In the genomic region with DNA sequence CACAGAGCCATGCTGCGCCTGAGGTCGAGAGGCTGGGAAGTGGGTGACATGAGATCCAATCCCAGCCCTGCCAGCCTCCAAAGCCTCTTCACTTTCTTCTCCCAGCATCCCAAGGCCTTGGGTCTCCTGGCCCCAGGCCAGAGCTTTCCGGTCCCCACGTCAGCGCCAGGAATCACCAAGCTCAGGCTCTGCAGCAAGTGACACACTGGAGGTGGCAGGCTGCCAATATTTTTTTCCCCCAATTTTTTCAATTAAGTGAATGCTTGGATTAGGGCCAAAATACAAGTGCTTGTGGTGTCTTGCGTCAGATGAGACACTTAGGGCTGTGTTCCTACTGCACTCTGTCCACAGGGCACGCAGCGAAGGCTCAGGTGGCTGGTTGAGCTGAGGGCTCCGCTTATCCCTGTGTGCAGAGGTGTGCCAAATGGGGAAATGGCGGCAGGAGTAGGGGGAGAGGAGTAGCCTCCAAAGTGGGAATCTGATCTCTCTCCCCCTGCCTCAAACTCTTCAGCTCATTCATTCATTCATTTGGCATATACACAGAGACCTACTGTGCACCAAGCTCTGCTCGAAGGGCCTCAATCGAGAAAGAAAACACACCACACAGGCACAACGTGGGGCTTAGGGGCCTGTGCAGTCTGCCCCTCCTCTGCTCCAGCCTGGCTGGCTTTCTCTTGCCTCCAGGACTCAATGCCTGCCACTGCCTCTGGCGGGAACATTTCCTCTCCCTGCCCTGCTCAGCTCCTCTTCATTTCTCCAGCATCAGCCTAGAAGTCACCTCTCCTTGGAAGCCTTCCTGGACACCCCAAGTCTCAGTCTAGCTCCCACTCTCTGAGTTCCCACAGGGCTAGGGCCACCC, we compare ENCODE assay signal across 8 cellular contexts. TPM values are rescaled to one million over a fixed set of nuclear protein-coding genes. Genes with fewer than 3 reads are reported as not detected.
DNase-seq lines count a peak whose midpoint lies in the region; ATAC-seq and TF ChIP-seq lines count a peak whose summit lies in the region.

No MANE protein-coding gene starts in this region.

- peaks cover 0 to 15% of the 10 kb centered on the region in 2 donors for H3K36me3 ChIP-seq in gastroesophageal sphincter

- peak; percentile 17 for TF ChIP-seq EP300 in gastroesophageal sphincter (IDR thresholded peaks at IDR 0.05)

- POLR2A ChIA-PET in RWPE1 (lab: Yijun Ruan, JAX; ENCODE audit: low non-redundant PET), result no interaction called here

- H3K4me1 ChIP-seq in gastroesophageal sphincter, result peaks cover 6 to 89% (median 16%) of the 10 kb centered on the region in 3 donors

- ATAC-seq in gastroesophageal sphincter (peak; percentile 65), HG02759 (IDR thresholded peaks at IDR 0.05; ENCODE audit: unreplicated experiment) (no peak), GM19324 (IDR thresholded peaks at IDR 0.05; ENCODE audit: low FRiP score, unreplicated experiment) (no peak), GM18861 (IDR thresholded peaks at IDR 0.05; ENCODE audit: unreplicated experiment) (no peak), GM21737 (IDR thresholded peaks at IDR 0.05; ENCODE audit: unreplicated experiment) (no peak)

- H3K27ac ChIP-seq in RWPE1 (peak overlapping the region; percentile 63), gastroesophageal sphincter (peak overlapping the region; percentile 35 to 80 (median 73))

- H3K9me3 ChIP-seq in gastroesophageal sphincter, result no peaks in the 10 kb centered on the region

- TF ChIP-seq CTCF in RWPE1 (conservative IDR thresholded peaks at IDR 0.05; ENCODE audit: low read depth) (no peak), gastroesophageal sphincter (IDR thresholded peaks at IDR 0.05) (no peak)

- DNase-seq in HT1080 (ENCODE audit: low read depth), result peak; percentile 65
- peak; percentile 83 for DNase-seq in RWPE1 (ENCODE audit: low spot score)
- peak; percentile 78 for DNase-seq in skeletal muscle cell (ENCODE audit: low read depth)

- H3K4me3 ChIP-seq in gastroesophageal sphincter (no peak overlapping the region), skeletal muscle cell (ENCODE audit: low read depth, low read length) (no peak overlapping the region)

- CTCF ChIA-PET in RWPE1 (lab: Yijun Ruan, JAX), result interaction anchor here (0.6 to 5.7 kb wide), 6 partner anchors 14 to 495 kb away, joined by 3 to 42 read pairs (median 4); partner anchors contain the start of gene SH3PXD2B

- WGBS in gastroesophageal sphincter (ENCODE audit: low coverage in 1 of 2), 2 donors, result 31 to 41% methylated on average over 3 to 11 of the region's 14 CpGs

- H3K27me3 ChIP-seq in gastroesophageal sphincter, result no peaks in the 10 kb centered on the region

- no peak for TF ChIP-seq POLR2A in gastroesophageal sphincter (IDR thresholded peaks at IDR 0.05)

RNA-seq across cellular contexts. Expression of gene SH3PXD2B, which starts 16.7 kb away (rescaled TPM):
- 5.3 and 6.4 TPM in 2 replicates for total RNA-seq in HT1080 (2014; rRNA removed; shearing (Covaris generic))
- 2.3 and 2.7 TPM in 2 replicates for polyA plus RNA-seq in HT1080 (2015; cell fraction: cytosol; rRNA removed)
- polyA plus RNA-seq in HT1080 (2015; cell fraction: nucleus; rRNA removed), result 4.5 and 5.0 TPM in 2 replicates
- 10 to 100 TPM; 40.2 to 80.9 (median 56.0) TPM for total RNA-seq in gastroesophageal sphincter
